In genomic region chr2:219228026-219228744, GRCh38 we compare ENCODE assay signal across 8 cellular contexts. TPM values are rescaled to one million over a fixed set of nuclear protein-coding genes. Genes with fewer than 3 reads are reported as not detected.
DNase-seq lines count a peak whose midpoint lies in the region; ATAC-seq and TF ChIP-seq lines count a peak whose summit lies in the region.

No MANE protein-coding gene starts in this region.

- no peaks in the 10 kb centered on the region for H3K9me3 ChIP-seq in hepatocyte (ENCODE audit: low read depth)
- no peaks in the 10 kb centered on the region for H3K9me3 ChIP-seq in subcutaneous abdominal adipose tissue (ENCODE audit: control insufficient read depth in 5 of 5, low read length in 5 of 5)

- peak overlapping the region; percentile 97 for H3K27ac ChIP-seq in hepatocyte
- H3K27ac ChIP-seq in subcutaneous abdominal adipose tissue (ENCODE audit: low read depth, low read length), result peak overlapping the region; percentile 89

- peaks cover 12% of the 10 kb centered on the region for H3K4me1 Mint-ChIP-seq in WTC11

- H3K27ac Mint-ChIP-seq in WTC11, result no peak overlapping the region

- CTCF ChIA-PET in WTC11 (lab: Charles Lee), result no interaction called here

- 76% methylated on average over 6 of the region's 6 CpGs for WGBS in hepatocyte (ENCODE audit: low lambda C conversion rate, missing lambda C conversion rate)

- DNase-seq in NOMO-1 treated with DMSO at 0.1 percent for 48 hours (lab: John Stamatoyannopoulos, UW; ENCODE audit: unreplicated experiment), result peak; percentile 17
- no peak for DNase-seq in NOMO-1 treated with dmso at 0.1 percent for 144 hours (lab: John Stamatoyannopoulos, UW; ENCODE audit: unreplicated experiment)
- DNase-seq in WTC11 (ENCODE audit: low spot score), result no peak
- no peak for DNase-seq in hepatocyte (ENCODE audit: low spot score)
- DNase-seq in NCI-H2227 (lab: John Stamatoyannopoulos, UW; ENCODE audit: unreplicated experiment), result no peak
- no peak for DNase-seq in cerebellum (ENCODE audit: low spot score)

- H3K27me3 ChIP-seq in hepatocyte (no peaks in the 10 kb centered on the region), subcutaneous abdominal adipose tissue (ENCODE audit: control insufficient read depth in 5 of 5, insufficient read depth in 4 of 5, low read length in 5 of 5) (no peaks in the 10 kb centered on the region)

- H3K4me3 ChIP-seq in hepatocyte (peak overlapping the region; percentile 73), subcutaneous abdominal adipose tissue (ENCODE audit: low read depth in 1 of 5, low read length in 5 of 5) (peak overlapping the region; percentile 76 to 95 (median 83))

- H3K36me3 ChIP-seq in hepatocyte (replicated peaks; ENCODE audit: insufficient read depth, low read depth) (no peaks in the 10 kb centered on the region), subcutaneous abdominal adipose tissue (ENCODE audit: control insufficient read depth in 5 of 5, insufficient read depth in 5 of 5, low read length in 5 of 5) (peaks cover 10 to 53% (median 45%) of the 10 kb centered on the region in 5 donors)

- POLR2A ChIA-PET in WTC11 (lab: Charles Lee), result interaction anchor here (0.5 to 2.2 kb wide), 3 partner anchors 17 to 25 kb away, joined by 3 to 14 read pairs (median 4); partner anchors contain the start of genes GLB1L, STK16 and TUBA4B

- peaks cover 47% of the 10 kb centered on the region for H3K36me3 Mint-ChIP-seq in WTC11

- H3K79me2 ChIP-seq in hepatocyte, result peaks cover 49% of the 10 kb centered on the region

- peak overlapping the region; percentile 99 for H3K4me2 ChIP-seq in hepatocyte

- H4K20me1 ChIP-seq in hepatocyte (ENCODE audit: insufficient read depth, poor library complexity, severe bottlenecking), result no peaks in the 10 kb centered on the region

- H3K9me3 Mint-ChIP-seq in WTC11, result no peaks in the 10 kb centered on the region

- peak overlapping the region; percentile 80 to 98 (median 91) for H3K9ac ChIP-seq in subcutaneous abdominal adipose tissue (ENCODE audit: low read length in 5 of 5)

- H3K9me2 ChIP-seq in hepatocyte (replicated peaks; ENCODE audit: insufficient read depth), result no peaks in the 10 kb centered on the region

- TF ChIP-seq CTCF in WTC11 (IDR thresholded peaks at IDR 0.05), result no peak
- no peak for TF ChIP-seq CTCF in hepatocyte (IDR thresholded peaks at IDR 0.05; ENCODE audit: poor library complexity)

- H3K27me3 Mint-ChIP-seq in WTC11 (ENCODE audit: low read depth), result no peaks in the 10 kb centered on the region

- peak overlapping the region; percentile 69 for H3K4me3 Mint-ChIP-seq in WTC11

- H2AFZ ChIP-seq in hepatocyte, result no peak overlapping the region

- ATAC-seq in WTC11 (no peak), HG02884 (IDR thresholded peaks at IDR 0.05; ENCODE audit: unreplicated experiment) (no peak)

- peaks cover 16% of the 10 kb centered on the region for H3K4me1 ChIP-seq in hepatocyte (ENCODE audit: insufficient read depth)
- H3K4me1 ChIP-seq in subcutaneous abdominal adipose tissue (ENCODE audit: control insufficient read depth in 5 of 5, insufficient read depth in 5 of 5, low read length in 5 of 5), result peaks cover 7 to 40% (median 27%) of the 10 kb centered on the region in 5 donors

TF ChIP-seq in WTC11, 78 proteins besides CTCF, POLR2A, EP300 and RAD21:
- TF ChIP-seq SMAD4 (CRISPR knock-in tag; IDR thresholded peaks at IDR 0.05), result no peak

RNA-seq across cellular contexts. Expression of gene ATG9A, which starts 1.3 kb away (rescaled TPM):
- 42.9 to 48.4 TPM (median 46.7 TPM) in 3 replicates for total RNA-seq in WTC11 (2021)
- total RNA-seq in hepatocyte, result 34.6 and 35.7 TPM in 2 replicates
- 46.6 and 57.8 TPM in 2 replicates for polyA plus RNA-seq in hepatocyte
- total RNA-seq in cerebellum, result 22.0 TPM

RNA-seq across cellular contexts. Expression of gene ANKZF1, which starts 1.4 kb away (rescaled TPM):
- total RNA-seq in WTC11 (2021) (56.9 to 70.4 TPM (median 58.0 TPM) in 3 replicates), hepatocyte (25.2 and 37.5 TPM in 2 replicates), cerebellum (43.7 TPM)
- polyA plus RNA-seq in hepatocyte, result 41.6 and 47.1 TPM in 2 replicates

RNA-seq across cellular contexts. Expression of gene ABCB6, which starts 9.4 kb away (rescaled TPM):
- total RNA-seq in WTC11 (2021) (42.1 to 45.3 TPM (median 44.8 TPM) in 3 replicates), hepatocyte (34.7 and 37.7 TPM in 2 replicates), cerebellum (35.4 TPM)
- 53.4 and 59.5 TPM in 2 replicates for polyA plus RNA-seq in hepatocyte

RNA-seq across cellular contexts. Expression of gene GLB1L, which starts 17.1 kb away (rescaled TPM):
- 5.2 to 6.4 TPM (median 6.1 TPM) in 3 replicates for total RNA-seq in WTC11 (2021)
- total RNA-seq in hepatocyte, result 5.9 and 9.6 TPM in 2 replicates
- 1.7 and 6.6 TPM in 2 replicates for polyA plus RNA-seq in hepatocyte
- 4.4 TPM for total RNA-seq in cerebellum

RNA-seq across cellular contexts. Expression of gene STK16, which starts 17.1 kb away (rescaled TPM):
- total RNA-seq in WTC11 (2021) (27.4 to 28.8 TPM (median 27.5 TPM) in 3 replicates), hepatocyte (35.6 and 38.8 TPM in 2 replicates), cerebellum (12.1 TPM)
- 7.7 and 10.1 TPM in 2 replicates for polyA plus RNA-seq in hepatocyte
